Comparison of ENCODE assay signal across 8 cellular contexts in the genomic region with DNA sequence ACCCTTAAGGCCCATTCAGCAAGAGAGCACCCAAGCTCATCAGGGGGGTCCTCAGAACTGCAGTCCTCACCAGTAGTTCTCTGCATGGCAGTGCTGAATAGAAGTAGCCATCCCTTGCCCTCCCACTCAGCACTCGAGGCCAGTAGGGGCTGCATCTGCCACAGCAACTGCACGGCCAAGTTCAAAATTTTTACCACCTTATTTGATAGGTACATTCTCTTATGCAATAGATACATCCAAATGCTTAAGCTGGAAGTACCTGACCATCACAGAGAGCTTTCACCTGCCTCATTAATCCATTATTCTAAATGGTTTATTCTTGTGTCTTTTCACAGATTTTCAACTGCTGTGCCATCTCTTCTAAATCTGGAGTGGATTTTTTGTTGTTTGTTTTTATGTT.
"Had no signal": no experiment of that assay in that cellular context is flagged by ENCODE, and none has a peak within 500 bp of the region (broad histone marks: within the 10 kb centered on the region; RNA-seq: fewer than 3 reads in every experiment).

No MANE protein-coding gene starts in this region.

- H3K27ac ChIP-seq: HL-60, KMS-11 had no signal

- H3K27me3 Mint-ChIP-seq: IgD-negative memory B cell had no signal

- H3K27ac Mint-ChIP-seq: GM23338, H9, HFFc6, IgD-negative memory B cell had no signal

- ATAC-seq: GM23338, HCT116 had no signal

- H3K36me3 Mint-ChIP-seq: IgD-negative memory B cell had no signal

- H3K4me3 ChIP-seq: GM23338 had no signal

- H3K9me3 Mint-ChIP-seq: GM23338, H9 had no signal

- H3K4me1 Mint-ChIP-seq: IgD-negative memory B cell had no signal

- H3K4me3 Mint-ChIP-seq: GM23338, H9, HFFc6, IgD-negative memory B cell had no signal

- H2AFZ ChIP-seq: GM23338 had no signal

- H3K4me2 ChIP-seq: GM23338, KMS-11 had no signal

- H3K9ac ChIP-seq: KMS-11 had no signal

- DNase-seq: H9, HFFc6, KBM-7 had no signal
